8 cellular contexts compared by ENCODE assay signal in the genomic region with DNA sequence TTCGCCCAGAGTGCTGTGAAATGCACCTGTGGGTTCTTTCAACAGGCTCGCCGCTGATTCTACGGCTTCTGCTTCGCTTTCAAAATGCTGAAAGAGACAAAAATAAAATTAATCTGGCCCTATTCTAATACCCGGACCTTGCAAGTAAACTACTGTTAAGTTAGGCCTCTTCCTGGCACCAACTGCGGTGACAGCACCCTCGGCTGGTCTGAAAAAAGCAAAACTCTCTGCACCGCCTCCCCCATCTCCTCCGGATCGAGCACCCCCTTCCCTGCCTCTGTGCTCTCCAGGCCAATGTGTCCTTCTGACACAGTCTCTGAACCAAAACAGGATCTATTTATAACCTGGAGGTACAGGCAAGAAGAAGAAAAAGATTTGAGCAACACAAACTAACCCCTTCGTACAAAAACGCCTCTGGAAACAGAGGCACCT.
DNase-seq lines count a peak whose midpoint lies in the region; ATAC-seq and TF ChIP-seq lines count a peak whose summit lies in the region.

No MANE protein-coding gene starts in this region.

- TF ChIP-seq CTCF in choroid plexus epithelial cell (conservative IDR thresholded peaks at IDR 0.05; ENCODE audit: low read depth, low read length): peak; percentile 37

- peak; percentile 71 for DNase-seq in EL
- DNase-seq in LoVo (ENCODE audit: low spot score): peak; percentile 69
- DNase-seq in activated CD4-positive, CD25-positive, alpha-beta regulatory T cell treated with anti-CD3 and anti-CD28 coated beads, Interleukin-2, amount 50 U/mL, for 16 hours (ENCODE audit: low read depth, low spot score): peak; percentile 16
- DNase-seq in choroid plexus epithelial cell (ENCODE audit: low read depth): peak; percentile 70
- DNase-seq in stimulated activated CD4-positive, alpha-beta T cell treated with anti-CD3 and anti-CD28 coated beads, Interleukin-1b, Interleukin-23, amount 100 ng/mL, for 4 hours (ENCODE audit: low read depth in 2 of 2): peak; percentile 16 to 27
- no peak for DNase-seq in epidermal melanocyte (ENCODE audit: insufficient read length, low spot score)

- ATAC-seq in GM21717 (IDR thresholded peaks at IDR 0.05; ENCODE audit: unreplicated experiment): peak; percentile 29

- peak overlapping the region; percentile 95 for H3K4me3 ChIP-seq in choroid plexus epithelial cell (ENCODE audit: low read depth, low read length)

- H3K27ac ChIP-seq in layer of hippocampus (ENCODE audit: low read depth, low read length): peak overlapping the region; percentile 93

- no peaks in the 10 kb centered on the region for H3K27me3 ChIP-seq in layer of hippocampus (ENCODE audit: control insufficient read depth, insufficient read depth, low read length)
